9 cellular contexts compared by ENCODE assay signal in genomic region chr14:21105095-21105494, GRCh38. TPM values are rescaled to one million over a fixed set of nuclear protein-coding genes. Genes with fewer than 3 reads are reported as not detected.
A peak's percentile ranks its signal among the peaks of the same experiment; 100 is the strongest.
DNase-seq lines count a peak whose midpoint lies in the region; ATAC-seq and TF ChIP-seq lines count a peak whose summit lies in the region.
"Had no signal": no experiment of that assay in that cellular context is flagged by ENCODE, and none has a peak within 500 bp of the region (broad histone marks: within the 10 kb centered on the region; RNA-seq: fewer than 3 reads in every experiment).

No MANE protein-coding gene starts in this region.

- H3K36me3 ChIP-seq in iPS-20b (ENCODE audit: insufficient read depth, low read depth, low read length) (no peaks in the 10 kb centered on the region), spleen (no peaks in the 10 kb centered on the region)

- no peak for DNase-seq in HL-60 (ENCODE audit: low read depth in 1 of 2, low spot score in 1 of 2)
- no peak for DNase-seq in spleen
- no peak for DNase-seq in NCI-H1092 treated with DMSO at 0.1 percent for 48 hours (lab: John Stamatoyannopoulos, UW)
- DNase-seq in amygdala (lab: John Stamatoyannopoulos, UW), result no peak
- DNase-seq in activated naive CD4-positive, alpha-beta T cell treated with Interleukin-2 at 50 U/mL for 16 hours, result no peak

- 78 to 84% (median 81%) methylated on average over 8 of the region's 8 CpGs for WGBS in spleen, 5 donors

- peak overlapping the region; percentile 100; the same call in 1 of the 2 replicates for H3K9ac ChIP-seq in iPS-20b (ENCODE audit: low read depth, low read length)

- TF ChIP-seq POLR2A in spleen (IDR thresholded peaks at IDR 0.05), result no peak

- TF ChIP-seq CTCF in HL-60 (IDR thresholded peaks at IDR 0.05; ENCODE audit: insufficient read depth, low read length) (no peak), VCaP (conservative IDR thresholded peaks at IDR 0.05) (no peak), spleen (IDR thresholded peaks at IDR 0.05 in 8 of 11, conservative IDR thresholded peaks at IDR 0.05 in 3 of 11) (no peak)

- intact Hi-C loops in spleen (cut with DNase I; ENCODE audit: low total_unique reads), result no loop called here

- H3K4me3 ChIP-seq in HL-60 (replicated peaks; ENCODE audit: insufficient read depth, low read length) (no peak overlapping the region), iPS-20b (ENCODE audit: low read length) (peak overlapping the region; percentile 90), spleen (peak overlapping the region in 2 of 8 donors; percentile 67 to 86)

- H3K27me3 ChIP-seq in HL-60 (ENCODE audit: insufficient read depth, poor library complexity, severe bottlenecking), result no peaks in the 10 kb centered on the region
- no peaks in the 10 kb centered on the region for H3K27me3 ChIP-seq in iPS-20b (ENCODE audit: insufficient read depth, low read length)
- H3K27me3 ChIP-seq in spleen (replicated peaks in 1 of 7), result no peaks in the 10 kb centered on the region

- H3K9me3 ChIP-seq in iPS-20b (ENCODE audit: insufficient read depth, low read depth, low read length) (no peaks in the 10 kb centered on the region), spleen (no peaks in the 10 kb centered on the region)

- H3K4me1 ChIP-seq in iPS-20b (ENCODE audit: insufficient read depth, low read length), result peaks cover 27% of the 10 kb centered on the region
- peaks cover 24 to 48% (median 37%) of the 10 kb centered on the region in 6 donors for H3K4me1 ChIP-seq in spleen

- ATAC-seq in GM18870 (IDR thresholded peaks at IDR 0.05; ENCODE audit: unreplicated experiment), result no peak

- H3K27ac ChIP-seq in HL-60 (replicated peaks) (peak overlapping the region; percentile 100; the same call in 1 of the 2 replicates), VCaP (peak overlapping the region; percentile 97), iPS-20b (ENCODE audit: low read length) (no peak overlapping the region), spleen (peak overlapping the region in 6 of 8 donors; percentile 95 to 98 (median 97))

RNA-seq across cellular contexts. Expression of gene TMEM253, which starts 4.2 kb away (rescaled TPM):
- 1 to 10 TPM in 1 of 7 donors, under 1 TPM in 1, not detected in 5; 0.57 to 1.5 TPM for total RNA-seq in spleen
- under 1 TPM; 0.11 to 0.29 (median 0.15) TPM for polyA plus RNA-seq in spleen

RNA-seq across cellular contexts. Expression of gene ZNF219, which starts 6.6 kb away (rescaled TPM):
- total RNA-seq in spleen, result 10 to 100 TPM; 10.7 to 26.7 (median 16.6) TPM
- 10 to 100 TPM in 1 of 3 donors, 1 to 10 TPM in 2; 5.5 to 11.8 (median 5.5) TPM for polyA plus RNA-seq in spleen

RNA-seq across cellular contexts. Expression of gene ARHGEF40, which starts 35.0 kb away (rescaled TPM):
- 100 to 1,000 TPM in 4 of 7 donors, 10 to 100 TPM in 3; 57.0 to 151 (median 102) TPM for total RNA-seq in spleen
- 10 to 100 TPM in 2 of 3 donors, 1 to 10 TPM in 1; 9.8 to 47.1 (median 17.7) TPM for polyA plus RNA-seq in spleen

RNA-seq across cellular contexts. Expression of gene RNASE8, which starts 47.5 kb away (rescaled TPM):
- total RNA-seq in spleen, result not detected
- polyA plus RNA-seq in spleen, result not detected
- total RNA-seq: astrocyte had no signal

RNA-seq across cellular contexts. Expression of gene OR5AU1, which starts 50.8 kb away (rescaled TPM):
- total RNA-seq in spleen, result not detected
- not detected for polyA plus RNA-seq in spleen
- total RNA-seq: astrocyte had no signal
